ENCODE assay signal across 31 cellular contexts in genomic region chrX:155406429-155406828, GRCh38. TPM values are rescaled to one million over a fixed set of nuclear protein-coding genes. Genes with fewer than 3 reads are reported as not detected.
"Had no signal": no experiment of that assay in that cellular context is flagged by ENCODE, and none has a peak within 500 bp of the region (broad histone marks: within the 10 kb centered on the region; RNA-seq: fewer than 3 reads in every experiment).

No MANE protein-coding gene starts in this region.

- H3K4me1 ChIP-seq: stomach, suprapubic skin, testis, thyroid gland, tibial artery, tibial nerve, transverse colon, upper lobe of left lung, upper lobe of right lung, uterus, vagina had no signal

- H3K4me3 ChIP-seq: stomach, suprapubic skin, testis, thoracic aorta, thyroid gland, tibial artery, tibial nerve, transverse colon, upper lobe of left lung, upper lobe of right lung, uterus, vagina had no signal

- FAIRE-seq: urothelium cell line had no signal

- ATAC-seq: stimulated activated effector memory CD8-positive, alpha-beta T cell treated with anti-CD3 and anti-CD28 coated beads, Interleukin-12 subunit alpha, Interleukin-12 subunit beta, amount 100 ng/mL, for 72 hours; stimulated activated memory B cell treated with anti-CD40 and anti-IgM and Interleukin-4, amounts not matched to agents 10 μg/mL and 1 μg/mL and 100 μg/mL, for 72 hours; stimulated activated naive B cell treated with anti-CD40 and anti-IgM and Interleukin-4, amounts not matched to agents 10 μg/mL and 1 μg/mL and 100 μg/mL, for 72 hours; stimulated activated naive CD8-positive, alpha-beta T cell treated with anti-CD3 and anti-CD28 coated beads, Interleukin-15, amount 100 ng/mL, for 72 hours; stimulated activated naive CD8-positive, alpha-beta T cell treated with anti-CD3 and anti-CD28 coated beads, Interleukin-15, Interleukin-2, amounts not matched to agents 100 U/mL and 50 U/mL, for 24 hours; upper lobe of right lung had no signal

- H3K27me3 ChIP-seq: stomach, suprapubic skin, testis, thyroid gland, tibial artery, tibial nerve, transverse colon, upper lobe of left lung, upper lobe of right lung, uterus, vagina had no signal

- H3K27ac ChIP-seq: stomach, suprapubic skin, testis, thoracic aorta, thyroid gland, tibial artery, tibial nerve, transverse colon, upper lobe of left lung, upper lobe of right lung, uterus, vagina had no signal

- H3K9me3 ChIP-seq: suprapubic skin, testis, thoracic aorta, thyroid gland, transverse colon, upper lobe of left lung, upper lobe of right lung, vagina had no signal

- H3K36me3 ChIP-seq: stomach, suprapubic skin, thoracic aorta, thyroid gland, tibial artery, tibial nerve, transverse colon, upper lobe of left lung, upper lobe of right lung, uterus, vagina had no signal

- DNase-seq: stimulated activated CD4-positive, alpha-beta T cell treated with anti-CD3 and anti-CD28 coated beads, Interleukin-2, amount 100 ng/mL, for 48 hours; stimulated activated CD4-positive, alpha-beta T cell treated with anti-CD3 and anti-CD28 coated beads, Interleukin-4, amount 100 ng/mL, for 1 hour; stimulated activated CD4-positive, alpha-beta T cell treated with anti-CD3 and anti-CD28 coated beads, Interleukin-4, amount 100 ng/mL, for 24 hours; stimulated activated CD4-positive, alpha-beta T cell treated with anti-CD3 and anti-CD28 coated beads, Interleukin-4, amount 100 ng/mL, for 4 hours; stimulated activated CD8-positive, alpha-beta memory T cell treated with anti-CD3 and anti-CD28 coated beads, Interleukin-4, amount 100 ng/mL, for 48 hours; stimulated activated naive B cell treated with anti-CD40 and anti-IgM and Interleukin-4, amounts not matched to agents 10 μg/mL and 1 μg/mL and 100 μg/mL, for 72 hours; stimulated activated naive CD4-positive, alpha-beta T cell; stimulated activated naive CD4-positive, alpha-beta T cell treated with Interleukin-2 at 50 U/mL for 16 hours; stimulated activated naive CD8-positive, alpha-beta T cell treated with anti-CD3 and anti-CD28 coated beads, Interleukin-15, amount 100 ng/mL, for 72 hours; stimulated activated naive CD8-positive, alpha-beta T cell treated with anti-CD3 and anti-CD28 coated beads, Interleukin-15, Interleukin-2, amounts not matched to agents 100 U/mL and 50 U/mL, for 24 hours; stomach; substantia nigra; testis; thyroid gland; tibial artery; transverse colon; trophoblast cell; upper lobe of left lung; upper lobe of right lung; uterus had no signal

RNA-seq across cellular contexts. Expression of gene F8A2, which starts 24.5 kb away (rescaled TPM):
- total RNA-seq: suprapubic skin, temporal lobe, testis, thyroid gland, upper lobe of right lung, ureter, urinary bladder, uterus, vagina had no signal
- polyA plus RNA-seq: stomach, thymus, urinary bladder had no signal

RNA-seq across cellular contexts. Expression of gene F8A3, which starts 52.0 kb away (rescaled TPM):
- total RNA-seq: upper lobe of right lung had no signal
